24 cellular contexts compared by ENCODE assay signal in the genomic region with DNA sequence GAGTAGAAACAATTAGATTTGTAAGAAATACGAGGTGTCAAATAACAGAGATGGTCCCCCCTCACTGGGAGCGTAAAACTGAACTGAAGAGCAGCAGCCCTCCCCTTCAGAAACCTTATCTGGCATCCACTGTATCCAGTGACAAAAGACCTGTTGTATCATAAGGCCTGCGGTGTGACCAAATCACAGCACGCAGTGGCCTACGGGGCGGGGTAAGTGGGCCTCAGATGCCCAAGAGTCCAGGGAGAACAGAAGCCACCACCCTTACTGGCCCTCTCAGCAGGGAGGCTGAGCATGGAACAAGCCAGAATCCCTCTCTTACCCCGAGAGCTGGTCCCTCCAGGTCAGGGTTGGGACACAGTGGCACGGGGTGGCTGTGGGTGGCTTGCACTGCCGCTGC. TPM values are rescaled to one million over a fixed set of nuclear protein-coding genes. Genes with fewer than 3 reads are reported as not detected.
DNase-seq lines count a peak whose midpoint lies in the region; ATAC-seq and TF ChIP-seq lines count a peak whose summit lies in the region.
"Had no signal": no experiment of that assay in that cellular context is flagged by ENCODE, and none has a peak within 500 bp of the region (broad histone marks: within the 10 kb centered on the region; RNA-seq: fewer than 3 reads in every experiment).

No MANE protein-coding gene starts in this region.

- H3K36me3 ChIP-seq in left ventricle myocardium inferior: peaks cover 95% of the 10 kb centered on the region
- peaks cover 68% of the 10 kb centered on the region for H3K36me3 ChIP-seq in Loucy (ENCODE audit: insufficient read depth, low read length)
- H3K36me3 ChIP-seq: neural progenitor cell had no signal

- no peaks in the 10 kb centered on the region for H3K9me3 ChIP-seq in left ventricle myocardium inferior (replicated peaks)
- no peaks in the 10 kb centered on the region for H3K9me3 ChIP-seq in right cardiac atrium (ENCODE audit: control insufficient read depth, low read length)
- H3K9me3 ChIP-seq in Loucy (ENCODE audit: insufficient read depth, low read depth, low read length): no peaks in the 10 kb centered on the region
- H3K9me3 ChIP-seq: ascending aorta had no signal

- TF ChIP-seq CTCF in left ventricle myocardium inferior (IDR thresholded peaks at IDR 0.05; ENCODE audit: borderline replicate concordance) (no peak), Loucy (conservative IDR thresholded peaks at IDR 0.05; ENCODE audit: low read length) (no peak), neural crest cell (conservative IDR thresholded peaks at IDR 0.05) (no peak)

- DNase-seq in left ventricle myocardium inferior: no peak
- DNase-seq in right cardiac atrium: no peak
- no peak for DNase-seq in neural crest cell (ENCODE audit: low read depth, low spot score)
- no peak for DNase-seq in NCI-H524 treated with DMSO at 0.1 percent for 48 hours (lab: John Stamatoyannopoulos, UW)
- no peak for DNase-seq in 8988T
- DNase-seq: activated CD4-positive, alpha-beta T cell treated with anti-CD3 and anti-CD28 coated beads for 36 hours; activated CD8-positive, alpha-beta T cell treated with anti-CD3 and anti-CD28 coated beads, Interleukin-2, amount 10 ng/mL, durations not matched to agents 7 days and 5 days; activated naive CD4-positive, alpha-beta T cell treated with anti-CD3 and anti-CD28 coated beads, Interleukin-2, amount 50 U/mL, for 16 hours; central memory CD4-positive, alpha-beta T cell; mammary epithelial cell; NCI-H1048; NCI-H1694 treated with DMSO at 0.1 percent for 48 hours; NCI-H526; NK-92 treated with Interleukin-12 subunit alpha and Interleukin-12 subunit beta, amount 100 ng/mL, for 24 hours; PC-3; SHP77 had no signal

- no peak overlapping the region for H2AFZ ChIP-seq in Loucy (ENCODE audit: low read length)
- H2AFZ ChIP-seq: neural progenitor cell had no signal

- H3K4me1 Mint-ChIP-seq in neural crest cell: peaks cover 17% of the 10 kb centered on the region

- H3K27ac ChIP-seq in left ventricle myocardium inferior (replicated peaks) (peak overlapping the region; percentile 54), right cardiac atrium (ENCODE audit: low read length) (no peak overlapping the region)
- H3K27ac ChIP-seq: ascending aorta, neural progenitor cell had no signal

- H3K27ac Mint-ChIP-seq in neural crest cell (ENCODE audit: unreplicated experiment): no peak overlapping the region
- H3K27ac Mint-ChIP-seq: activated CD8-positive, alpha-beta T cell treated with anti-CD3 and anti-CD28 coated beads, Interleukin-2, amount 10 ng/mL, durations not matched to agents 7 days and 5 days; neural progenitor cell; type B pancreatic cell had no signal

- no peaks in the 10 kb centered on the region for H3K27me3 ChIP-seq in left ventricle myocardium inferior (ENCODE audit: low read depth)
- no peaks in the 10 kb centered on the region for H3K27me3 ChIP-seq in right cardiac atrium (ENCODE audit: control insufficient read depth, insufficient read depth)
- H3K27me3 ChIP-seq in Loucy (ENCODE audit: insufficient read depth, low read length, poor library complexity, severe bottlenecking): no peaks in the 10 kb centered on the region
- H3K27me3 ChIP-seq: ascending aorta, neural progenitor cell had no signal

- H3K9me2 ChIP-seq in Loucy (replicated peaks; ENCODE audit: low read depth, low read length): no peaks in the 10 kb centered on the region

- H4K20me1 ChIP-seq in Loucy (ENCODE audit: insufficient read depth, low read length, poor library complexity, severe bottlenecking): peaks cover 32% of the 10 kb centered on the region

- H3K4me3 Mint-ChIP-seq in neural crest cell: peak overlapping the region; percentile 10
- H3K4me3 Mint-ChIP-seq: activated CD4-positive, alpha-beta T cell treated with anti-CD3 and anti-CD28 coated beads for 36 hours; activated CD8-positive, alpha-beta T cell treated with anti-CD3 and anti-CD28 coated beads, Interleukin-2, amount 10 ng/mL, durations not matched to agents 7 days and 5 days; CD14-positive monocyte; neural progenitor cell; type B pancreatic cell had no signal

- H3K4me2 ChIP-seq in Loucy (ENCODE audit: low read depth, low read length, poor library complexity, severe bottlenecking): peak overlapping the region; percentile 48
- H3K4me2 ChIP-seq: neural progenitor cell had no signal

- WGBS in right cardiac atrium: 84% methylated on average over 9 of the region's 9 CpGs

- intact Hi-C loops in left ventricle myocardium inferior (cut with micrococcal nuclease): loop anchor here (10.0 kb wide), 1 partner anchor 46 kb away; no protein-coding TSS in a partner anchor
- intact Hi-C loops in right cardiac atrium (cut with DNase I): no loop called here

- no peaks in the 10 kb centered on the region for H3K27me3 Mint-ChIP-seq in neural crest cell (ENCODE audit: low read depth)
- H3K27me3 Mint-ChIP-seq: activated CD4-positive, alpha-beta T cell treated with anti-CD3 and anti-CD28 coated beads for 36 hours; type B pancreatic cell had no signal

- 0 out of 2 replicates have a peak, but pooled peaks cover 3% of the 10 kb centered on the region for H3F3A ChIP-seq in Loucy (ENCODE audit: low read depth)

- H3K4me3 ChIP-seq in left ventricle myocardium inferior (peak overlapping the region; percentile 28), right cardiac atrium (ENCODE audit: low read length) (no peak overlapping the region), Loucy (ENCODE audit: low read length, poor library complexity, severe bottlenecking) (no peak overlapping the region)
- H3K4me3 ChIP-seq: ascending aorta, neural progenitor cell, skin epidermis had no signal

- no peaks in the 10 kb centered on the region for H3K9me3 Mint-ChIP-seq in neural crest cell
- H3K9me3 Mint-ChIP-seq: CD14-positive monocyte, neural progenitor cell, type B pancreatic cell had no signal

- H3K36me3 Mint-ChIP-seq in neural crest cell (ENCODE audit: low read depth): peaks cover 15% of the 10 kb centered on the region

- peak overlapping the region; percentile 52 for H3K9ac ChIP-seq in Loucy (ENCODE audit: low read depth, low read length, poor library complexity, severe bottlenecking)
- H3K9ac ChIP-seq: neural progenitor cell had no signal

- peaks cover 67% of the 10 kb centered on the region for H3K79me2 ChIP-seq in Loucy (ENCODE audit: insufficient read depth, low read length)

- ATAC-seq in right cardiac atrium (no peak), GM19023 (IDR thresholded peaks at IDR 0.05; ENCODE audit: unreplicated experiment) (no peak)
- ATAC-seq: activated CD4-positive, alpha-beta T cell treated with anti-CD3 and anti-CD28 coated beads for 36 hours; activated CD8-positive, alpha-beta T cell treated with anti-CD3 and anti-CD28 coated beads, Interleukin-2, amount 10 ng/mL, durations not matched to agents 7 days and 5 days; HCT116; PC-3 had no signal

- H3K4me1 ChIP-seq in left ventricle myocardium inferior: peaks cover 82% of the 10 kb centered on the region
- H3K4me1 ChIP-seq in right cardiac atrium (ENCODE audit: control insufficient read depth, insufficient read depth, low read length): peaks cover 4% of the 10 kb centered on the region
- H3K4me1 ChIP-seq in Loucy (ENCODE audit: insufficient read depth, low read length, poor library complexity, severe bottlenecking): peaks cover 48% of the 10 kb centered on the region
- H3K4me1 ChIP-seq: neural progenitor cell had no signal

RNA-seq across cellular contexts. Expression of gene JMJD6, which starts 5.5 kb away (rescaled TPM):
- total RNA-seq in left ventricle myocardium inferior (65.2 TPM), right cardiac atrium (10 to 100 TPM; 44.7 to 58.8 (median 57.2) TPM), neural crest cell (25.1 and 29.0 TPM in 2 replicates)
- 36.7 TPM for polyA plus RNA-seq in right cardiac atrium

RNA-seq across cellular contexts. Expression of gene METTL23, which starts 5.7 kb away (rescaled TPM):
- total RNA-seq in left ventricle myocardium inferior: 21.0 TPM
- 10 to 100 TPM; 24.1 to 28.5 (median 25.6) TPM for total RNA-seq in right cardiac atrium
- 32.5 TPM for polyA plus RNA-seq in right cardiac atrium
- 28.7 and 32.3 TPM in 2 replicates for total RNA-seq in neural crest cell

RNA-seq across cellular contexts. Expression of gene MXRA7, which starts 10.2 kb away (rescaled TPM):
- total RNA-seq in left ventricle myocardium inferior: 411 TPM
- 100 to 1,000 TPM; 461 to 558 (median 512) TPM for total RNA-seq in right cardiac atrium
- polyA plus RNA-seq in right cardiac atrium: 473 TPM
- total RNA-seq in neural crest cell: 46.1 and 54.0 TPM in 2 replicates

RNA-seq across cellular contexts. Expression of gene SRSF2, which starts 16.2 kb away (rescaled TPM):
- 78.5 TPM for total RNA-seq in left ventricle myocardium inferior
- total RNA-seq in right cardiac atrium: 100 to 1,000 TPM in 1 of 4 donors, 10 to 100 TPM in 3; 79.0 to 113 (median 91.3) TPM
- 82.5 TPM for polyA plus RNA-seq in right cardiac atrium
- total RNA-seq in neural crest cell: 425 and 453 TPM in 2 replicates

RNA-seq across cellular contexts. Expression of gene MFSD11, which starts 17.0 kb away (rescaled TPM):
- total RNA-seq in left ventricle myocardium inferior (21.4 TPM), right cardiac atrium (10 to 100 TPM; 23.6 to 40.2 (median 31.5) TPM), neural crest cell (29.6 and 31.6 TPM in 2 replicates)
- polyA plus RNA-seq in right cardiac atrium: 16.2 TPM
